19 cellular contexts compared by ENCODE assay signal in the genomic region with DNA sequence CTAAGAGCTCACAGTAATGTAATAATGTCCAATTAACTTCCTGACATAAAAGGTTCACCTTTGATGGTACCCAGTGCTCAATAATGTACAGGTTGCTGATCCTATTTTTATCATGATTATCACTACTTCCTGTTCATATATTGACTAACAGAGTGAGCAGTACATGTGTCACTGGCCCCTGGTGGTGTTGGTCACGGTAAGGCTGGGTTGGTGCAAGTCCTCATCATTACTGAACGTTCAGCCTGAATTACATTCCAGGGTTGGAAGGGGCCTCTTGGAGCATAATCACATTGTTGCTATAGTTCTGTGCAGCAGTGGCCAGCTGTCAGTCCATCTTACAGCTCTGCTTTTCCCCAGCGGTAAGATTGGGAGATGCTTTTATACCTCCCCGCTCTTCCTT. TPM values are rescaled to one million over a fixed set of nuclear protein-coding genes. Genes with fewer than 3 reads are reported as not detected.
"Had no signal": no experiment of that assay in that cellular context is flagged by ENCODE, and none has a peak within 500 bp of the region (broad histone marks: within the 10 kb centered on the region; RNA-seq: fewer than 3 reads in every experiment).

No MANE protein-coding gene starts in this region.

- H3K27ac ChIP-seq: ascending aorta, esophagus squamous epithelium, lower lobe of right lung, prostate gland, WERI-Rb-1 had no signal

- H3K27me3 ChIP-seq: ascending aorta, esophagus squamous epithelium had no signal

- FAIRE-seq: endometrium had no signal

- ATAC-seq: lower lobe of right lung, right cardiac atrium had no signal

- H3K4me2 ChIP-seq: SK-N-SH, smooth muscle cell had no signal

- H3K36me3 ChIP-seq: ascending aorta, lower lobe of right lung, prostate gland had no signal

- H3K4me1 ChIP-seq: ascending aorta, esophagus squamous epithelium, lower lobe of right lung, prostate gland had no signal

- H3K9me3 ChIP-seq: ascending aorta, esophagus squamous epithelium, lower lobe of right lung, prostate gland, SK-N-SH had no signal

- DNase-seq: activated CD4-positive, alpha-beta T cell treated with anti-CD3 and anti-CD28 coated beads for 48 hours; activated naive CD4-positive, alpha-beta T cell treated with Interleukin-2 at 50 U/mL for 16 hours; esophagus squamous epithelium; foreskin melanocyte; kidney glomerular epithelial cell; lower lobe of right lung; right cardiac atrium; SK-N-SH; stimulated activated CD4-positive, alpha-beta T cell treated with anti-CD3 and anti-CD28 coated beads, Interleukin-4, amount 100 ng/mL, for 4 hours; stimulated activated CD8-positive, alpha-beta memory T cell treated with anti-CD3 and anti-CD28 coated beads, Interleukin-4, amount 100 ng/mL, for 48 hours; stimulated activated naive CD8-positive, alpha-beta T cell treated with anti-CD3 and anti-CD28 coated beads, Interleukin-15, Interleukin-2, amounts not matched to agents 100 U/mL and 50 U/mL, for 24 hours; T-helper 1 cell; trophoblast cell; WERI-Rb-1 had no signal

- H3K4me3 ChIP-seq: ascending aorta, esophagus squamous epithelium, lower lobe of right lung, prostate gland, smooth muscle cell had no signal

- H3K9ac ChIP-seq: SK-N-SH had no signal

RNA-seq across cellular contexts. Expression of a gene that starts 24.2 kb away (rescaled TPM):
- polyA plus RNA-seq: neural cell, SK-N-SH, smooth muscle cell had no signal
